In genomic region chr11:57294225-57295131, GRCh38 we compare ENCODE assay signal across 8 cellular contexts. TPM values are rescaled to one million over a fixed set of nuclear protein-coding genes. Genes with fewer than 3 reads are reported as not detected.
DNase-seq lines count a peak whose midpoint lies in the region; ATAC-seq, FAIRE-seq and TF ChIP-seq lines count a peak whose summit lies in the region.

No MANE protein-coding gene starts in this region.

- peaks cover 6 to 12% of the 10 kb centered on the region in 2 donors for H3K36me3 ChIP-seq in psoas muscle (ENCODE audit: insufficient read depth in 1 of 2, low read depth in 1 of 2)

- ATAC-seq in psoas muscle, result peak; percentile 9 to 39 (median 34)
- no peak for ATAC-seq in activated T-cell treated with anti-CD3 and anti-CD28 coated beads, Interleukin-2, amount 50 U/mL, for 4 hours

- H3K27me3 Mint-ChIP-seq in activated T-cell treated with anti-CD3 and anti-CD28 coated beads, Interleukin-2, amount 50 U/mL, for 4 hours (ENCODE audit: low read depth), result peaks cover 4% of the 10 kb centered on the region
- peaks cover 10% of the 10 kb centered on the region for H3K27me3 Mint-ChIP-seq in activated CD4-positive, alpha-beta memory T cell treated with anti-CD3 and anti-CD28 coated beads, Interleukin-2, amount 10 ng/mL, durations not matched to agents 7 days and 5 days

- peak; percentile 87 for DNase-seq in Daoy (ENCODE audit: low read depth)
- peak; percentile 80 for DNase-seq in NCI-H226
- peak; percentile 59 for DNase-seq in fibroblast of peridontal ligament (ENCODE audit: extremely low read depth)
- no peak for DNase-seq in psoas muscle
- DNase-seq in activated T-cell treated with anti-CD3 and anti-CD28 coated beads, Interleukin-2, amount 50 U/mL, for 4 hours, result no peak
- DNase-seq in activated T-cell treated with anti-CD3 and anti-CD28 coated beads, Interleukin-2, amount 50 U/mL, for 1 hour, result no peak
- DNase-seq in GM12891 (ENCODE audit: insufficient read length, low spot score), result no peak
- no peak for DNase-seq in activated CD4-positive, alpha-beta memory T cell treated with anti-CD3 and anti-CD28 coated beads, Interleukin-2, amount 10 ng/mL, durations not matched to agents 7 days and 5 days

- H3K4me1 Mint-ChIP-seq in activated T-cell treated with anti-CD3 and anti-CD28 coated beads, Interleukin-2, amount 50 U/mL, for 4 hours (ENCODE audit: low read depth), result no peaks in the 10 kb centered on the region
- H3K4me1 Mint-ChIP-seq in activated CD4-positive, alpha-beta memory T cell treated with anti-CD3 and anti-CD28 coated beads, Interleukin-2, amount 10 ng/mL, durations not matched to agents 7 days and 5 days, result no peaks in the 10 kb centered on the region

- TF ChIP-seq CTCF in psoas muscle (IDR thresholded peaks at IDR 0.05), result no peak

- CTCF ChIA-PET in activated CD4-positive, alpha-beta memory T cell treated with anti-CD3 and anti-CD28 coated beads, Interleukin-2, amount 10 ng/mL, durations not matched to agents 7 days and 5 days (lab: Charles Lee), result interaction anchor here (0.7 to 1.9 kb wide), 3 partner anchors 17 to 346 kb away, joined by 3 to 7 read pairs (median 4); no protein-coding TSS in a partner anchor

- H3K36me3 Mint-ChIP-seq in activated T-cell treated with anti-CD3 and anti-CD28 coated beads, Interleukin-2, amount 50 U/mL, for 4 hours (ENCODE audit: insufficient read depth), result peaks cover 12% of the 10 kb centered on the region
- peaks cover 2% of the 10 kb centered on the region for H3K36me3 Mint-ChIP-seq in activated CD4-positive, alpha-beta memory T cell treated with anti-CD3 and anti-CD28 coated beads, Interleukin-2, amount 10 ng/mL, durations not matched to agents 7 days and 5 days (ENCODE audit: low read depth)

- no peak overlapping the region for H3K4me3 ChIP-seq in psoas muscle

- no peak overlapping the region for H3K4me3 Mint-ChIP-seq in activated T-cell treated with anti-CD3 and anti-CD28 coated beads, Interleukin-2, amount 50 U/mL, for 4 hours
- no peak overlapping the region for H3K4me3 Mint-ChIP-seq in activated CD4-positive, alpha-beta memory T cell treated with anti-CD3 and anti-CD28 coated beads, Interleukin-2, amount 10 ng/mL, durations not matched to agents 7 days and 5 days

- no peak for TF ChIP-seq POLR2A in GM12891 (IDR thresholded peaks at IDR 0.05; ENCODE audit: low read depth, low read length)

- WGBS in psoas muscle, 3 donors, result 79 to 94% (median 86%) methylated on average over 2 of the region's 2 CpGs

- intact Hi-C loops in psoas muscle (cut with DNase I), result no loop called here

- peaks cover 3% of the 10 kb centered on the region for H3K4me1 ChIP-seq in psoas muscle

- no peaks in the 10 kb centered on the region for H3K27me3 ChIP-seq in psoas muscle (ENCODE audit: insufficient read depth in 3 of 3, low read length in 2 of 3)

- H3K27ac ChIP-seq in psoas muscle, result no peak overlapping the region

- H3K27ac Mint-ChIP-seq in activated CD4-positive, alpha-beta memory T cell treated with anti-CD3 and anti-CD28 coated beads, Interleukin-2, amount 10 ng/mL, durations not matched to agents 7 days and 5 days, result no peak overlapping the region

- H3K9me3 Mint-ChIP-seq in activated T-cell treated with anti-CD3 and anti-CD28 coated beads, Interleukin-2, amount 50 U/mL, for 4 hours, result peaks cover 9% of the 10 kb centered on the region
- peaks cover 2% of the 10 kb centered on the region for H3K9me3 Mint-ChIP-seq in activated CD4-positive, alpha-beta memory T cell treated with anti-CD3 and anti-CD28 coated beads, Interleukin-2, amount 10 ng/mL, durations not matched to agents 7 days and 5 days

- no peak for FAIRE-seq in GM12891 (lab: Jason Lieb, UNC)

- H3K9me3 ChIP-seq in psoas muscle, result no peaks in the 10 kb centered on the region

- POLR2A ChIA-PET in activated CD4-positive, alpha-beta memory T cell treated with anti-CD3 and anti-CD28 coated beads, Interleukin-2, amount 10 ng/mL, durations not matched to agents 7 days and 5 days (lab: Charles Lee), result no interaction called here

TF ChIP-seq in GM12891, 5 proteins besides CTCF, POLR2A, EP300 and RAD21:
- TF ChIP-seq PAX5 (IDR thresholded peaks at IDR 0.05; ENCODE audit: insufficient read depth, low read length, severe bottlenecking) (no peak), POLR2AphosphoS5 (IDR thresholded peaks at IDR 0.05; ENCODE audit: low read depth, low read length) (no peak), TAF1 (IDR thresholded peaks at IDR 0.05; ENCODE audit: low read depth, low read length) (no peak), POU2F2 (IDR thresholded peaks at IDR 0.05; ENCODE audit: low read depth, low read length) (no peak), SPI1 (IDR thresholded peaks at IDR 0.05; ENCODE audit: low read depth, low read length) (no peak)

RNA-seq across cellular contexts. Expression of gene TNKS1BP1, which starts 30.3 kb away (rescaled TPM):
- total RNA-seq in Daoy (2014; rRNA removed; shearing (Covaris generic)), result 16.2 and 17.8 TPM in 2 replicates
- total RNA-seq in psoas muscle, result 100 to 1,000 TPM in 2 of 4 donors, 10 to 100 TPM in 2; 63.9 to 288 (median 129) TPM
- polyA plus RNA-seq in psoas muscle, result 100 to 1,000 TPM in 1 of 3 donors, 10 to 100 TPM in 2; 76.9 to 121 (median 79.9) TPM
- 10 to 100 TPM; 27.2 to 34.3 (median 30.7) TPM for total RNA-seq in activated T-cell treated with anti-CD3 and anti-CD28 coated beads, Interleukin-2, amount 50 U/mL, for 4 hours
- 6.6 TPM for polyA plus RNA-seq in GM12891 (2012; ENCODE audit: low read depth, missing spikeins)
- 10 to 100 TPM in 1 of 2 experiments, 1 to 10 TPM in 1; 9.9 to 10.7 TPM for total RNA-seq in activated CD4-positive, alpha-beta memory T cell treated with anti-CD3 and anti-CD28 coated beads, Interleukin-2, amount 10 ng/mL, durations not matched to agents 7 days and 5 days

RNA-seq across cellular contexts. Expression of gene SSRP1, which starts 41.2 kb away (rescaled TPM):
- 202 and 241 TPM in 2 replicates for total RNA-seq in Daoy (2014; rRNA removed; shearing (Covaris generic))
- total RNA-seq in psoas muscle, result 10 to 100 TPM; 69.0 to 94.0 (median 82.4) TPM
- 100 to 1,000 TPM; 101 to 138 (median 125) TPM for polyA plus RNA-seq in psoas muscle
- total RNA-seq in activated T-cell treated with anti-CD3 and anti-CD28 coated beads, Interleukin-2, amount 50 U/mL, for 4 hours, result 100 to 1,000 TPM; 287 to 317 (median 302) TPM
- 89.8 TPM for polyA plus RNA-seq in GM12891 (2012; ENCODE audit: low read depth, missing spikeins)
- 100 to 1,000 TPM; 135 to 137 TPM for total RNA-seq in activated CD4-positive, alpha-beta memory T cell treated with anti-CD3 and anti-CD28 coated beads, Interleukin-2, amount 10 ng/mL, durations not matched to agents 7 days and 5 days

RNA-seq across cellular contexts. Expression of gene P2RX3, which starts 43.7 kb away (rescaled TPM):
- total RNA-seq in Daoy (2014; rRNA removed; shearing (Covaris generic)), result not detected in 2 replicates
- under 1 TPM; 0.40 to 0.90 (median 0.43) TPM for total RNA-seq in psoas muscle
- under 1 TPM; 0.21 to 0.60 (median 0.30) TPM for polyA plus RNA-seq in psoas muscle
- total RNA-seq in activated T-cell treated with anti-CD3 and anti-CD28 coated beads, Interleukin-2, amount 50 U/mL, for 4 hours, result not detected
- not detected for polyA plus RNA-seq in GM12891 (2012; ENCODE audit: low read depth, missing spikeins)
- not detected for total RNA-seq in activated CD4-positive, alpha-beta memory T cell treated with anti-CD3 and anti-CD28 coated beads, Interleukin-2, amount 10 ng/mL, durations not matched to agents 7 days and 5 days

RNA-seq across cellular contexts. Expression of gene APLNR, which starts 57.4 kb away (rescaled TPM):
- total RNA-seq in Daoy (2014; rRNA removed; shearing (Covaris generic)), result not detected in 2 replicates
- total RNA-seq in psoas muscle, result 10 to 100 TPM in 1 of 4 donors, 1 to 10 TPM in 3; 3.5 to 17.0 (median 4.4) TPM
- 1 to 10 TPM in 2 of 3 donors, under 1 TPM in 1; 0.75 to 3.3 (median 2.6) TPM for polyA plus RNA-seq in psoas muscle
- total RNA-seq in activated T-cell treated with anti-CD3 and anti-CD28 coated beads, Interleukin-2, amount 50 U/mL, for 4 hours, result not detected
- polyA plus RNA-seq in GM12891 (2012; ENCODE audit: low read depth, missing spikeins), result not detected
- not detected for total RNA-seq in activated CD4-positive, alpha-beta memory T cell treated with anti-CD3 and anti-CD28 coated beads, Interleukin-2, amount 10 ng/mL, durations not matched to agents 7 days and 5 days

Comparison
In these comparisons a context has a peak if more than half of its experiments do, and no peak if none do; other contexts are left out.
1. DNase-seq: peak in Daoy (single experiment), NCI-H226 (single experiment) and fibroblast of peridontal ligament (single experiment); none in psoas muscle (0 of 2), activated T-cell treated with anti-CD3 and anti-CD28 coated beads, Interleukin-2, amount 50 U/mL, for 4 hours (single experiment), activated T-cell treated with anti-CD3 and anti-CD28 coated beads, Interleukin-2, amount 50 U/mL, for 1 hour (single experiment), GM12891 (single experiment) and activated CD4-positive, alpha-beta memory T cell treated with anti-CD3 and anti-CD28 coated beads, Interleukin-2, amount 10 ng/mL, durations not matched to agents 7 days and 5 days (single experiment).
2. ATAC-seq: peak in psoas muscle (4 of 4); none in activated T-cell treated with anti-CD3 and anti-CD28 coated beads, Interleukin-2, amount 50 U/mL, for 4 hours (0 of 2).